ENCODE assay signal across 23 cellular contexts in genomic region chr4:128303986-128304385, GRCh38.
"Had no signal": no experiment of that assay in that cellular context is flagged by ENCODE, and none has a peak within 500 bp of the region (broad histone marks: within the 10 kb centered on the region; RNA-seq: fewer than 3 reads in every experiment).

No MANE protein-coding gene starts in this region.

- H3K9me3 ChIP-seq: esophagus squamous epithelium, ovary, sigmoid colon, testis, transverse colon, uterus had no signal

- H3K4me2 ChIP-seq: hepatocyte had no signal

- H2AFZ ChIP-seq: hepatocyte had no signal

- H3K27me3 ChIP-seq: esophagus squamous epithelium, hepatocyte, ovary, sigmoid colon, testis, transverse colon, uterus had no signal

- H3K79me2 ChIP-seq: hepatocyte had no signal

- H3K4me3 ChIP-seq: esophagus squamous epithelium, hepatocyte, ovary, sigmoid colon, testis, transverse colon, uterus had no signal

- H3K4me1 ChIP-seq: esophagus squamous epithelium, testis, uterus had no signal

- FAIRE-seq: frontal cortex, small intestine had no signal

- H3K27ac ChIP-seq: esophagus squamous epithelium, hepatocyte, ovary, sigmoid colon, testis, transverse colon, uterus had no signal

- DNase-seq: activated B cell treated with CpG ODN at 0.5 μM for 24 hours; activated CD4-positive, alpha-beta T cell treated with anti-CD3 and anti-CD28 coated beads, Interleukin-2, amount 50 U/mL, for 1 hour; activated CD8-positive, alpha-beta memory T cell treated with anti-CD3 and anti-CD28 coated beads, Interleukin-2, amount 10 ng/mL, durations not matched to agents 7 days and 5 days; activated CD8-positive, alpha-beta T cell treated with anti-CD3 and anti-CD28 coated beads, Interleukin-2, amount 10 ng/mL, durations not matched to agents 7 days and 5 days; activated naive CD8-positive, alpha-beta T cell treated with anti-CD3 and anti-CD28 coated beads, Interleukin-2, amount 50 U/mL, for 24 hours; activated T-cell treated with anti-CD3 and anti-CD28 coated beads, Interleukin-2, amount 50 U/mL, for 48 hours; amygdala; central memory CD4-positive, alpha-beta T cell; endodermal cell; esophagus squamous epithelium; islet precursor cell; naive thymus-derived CD4-positive, alpha-beta T cell; ovary; sigmoid colon; small intestine; stimulated activated CD4-positive, alpha-beta T cell treated with anti-CD3 and anti-CD28 coated beads, Interleukin-2, amount 100 ng/mL, for 24 hours; stimulated activated naive CD4-positive, alpha-beta T cell treated with Interleukin-2 at 50 U/mL for 16 hours; T-helper 1 cell; testis; transverse colon; uterus had no signal

- H3K36me3 ChIP-seq: ovary, sigmoid colon, transverse colon, uterus had no signal

- ATAC-seq: activated CD8-positive, alpha-beta memory T cell treated with anti-CD3 and anti-CD28 coated beads, Interleukin-2, amount 10 ng/mL, durations not matched to agents 7 days and 5 days; activated CD8-positive, alpha-beta T cell treated with anti-CD3 and anti-CD28 coated beads, Interleukin-2, amount 10 ng/mL, durations not matched to agents 7 days and 5 days; activated naive CD8-positive, alpha-beta T cell treated with anti-CD3 and anti-CD28 coated beads, Interleukin-2, amount 50 U/mL, for 24 hours; naive thymus-derived CD4-positive, alpha-beta T cell had no signal
